Comparison of ENCODE assay signal across 31 cellular contexts in the genomic region with DNA sequence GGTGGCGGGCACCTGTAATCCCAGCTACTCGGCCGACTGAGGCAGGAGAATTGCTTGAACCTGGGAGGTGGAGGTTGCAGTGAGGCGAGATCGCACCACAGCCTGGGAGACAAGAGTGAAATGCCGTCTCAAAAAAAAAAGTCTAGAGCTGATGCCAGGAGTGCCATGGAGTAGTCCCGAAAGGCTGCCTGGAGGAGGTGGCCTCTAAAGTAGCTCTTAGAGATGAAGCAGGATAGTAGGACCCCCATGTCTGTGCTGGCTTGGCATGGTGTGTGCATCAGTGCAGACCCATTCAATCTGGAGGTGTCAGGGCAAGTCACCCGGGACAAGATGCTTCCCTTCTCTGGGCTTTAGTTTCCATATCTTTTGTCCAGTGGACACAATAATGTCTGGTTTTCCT. TPM values are rescaled to one million over a fixed set of nuclear protein-coding genes. Genes with fewer than 3 reads are reported as not detected.
"Had no signal": no experiment of that assay in that cellular context is flagged by ENCODE, and none has a peak within 500 bp of the region (broad histone marks: within the 10 kb centered on the region; RNA-seq: fewer than 3 reads in every experiment).

No MANE protein-coding gene starts in this region.

- ATAC-seq: foreskin keratinocyte; gastroesophageal sphincter; heart right ventricle; left colon; left ventricle myocardium superior; lower lobe of right lung; naive thymus-derived CD8-positive, alpha-beta T cell; sciatic nerve had no signal

- H3K27ac ChIP-seq: colonic mucosa, esophagus muscularis mucosa, foreskin keratinocyte, gastroesophageal sphincter, heart right ventricle, lower lobe of right lung, parathyroid adenoma, stomach, thyroid gland had no signal

- H3K4me1 ChIP-seq: esophagus muscularis mucosa, foreskin keratinocyte, gastroesophageal sphincter, lower lobe of right lung, parathyroid adenoma, thyroid gland had no signal

- H3K27me3 Mint-ChIP-seq: naive thymus-derived CD8-positive, alpha-beta T cell had no signal

- H3K4me2 ChIP-seq: smooth muscle cell had no signal

- H3K4me3 ChIP-seq: colonic mucosa, esophagus muscularis mucosa, gastroesophageal sphincter, heart right ventricle, lower lobe of right lung, smooth muscle cell, stomach, thyroid gland had no signal

- H3K27ac Mint-ChIP-seq: naive thymus-derived CD8-positive, alpha-beta T cell; progenitor cell of endocrine pancreas had no signal

- DNase-seq: colonic mucosa; dermis blood vessel endothelial cell; effector memory CD4-positive, alpha-beta T cell; foreskin keratinocyte; heart right ventricle; islet precursor cell; kidney glomerular epithelial cell; left colon; left ventricle myocardium superior; lower lobe of right lung; naive thymus-derived CD8-positive, alpha-beta T cell; stimulated activated CD4-positive, alpha-beta T cell treated with anti-CD3 and anti-CD28 coated beads, Interleukin-12 subunit alpha, Interleukin-12 subunit beta, amount 100 ng/mL, for 4 hours; stimulated activated CD4-positive, alpha-beta T cell treated with anti-CD3 and anti-CD28 coated beads, Interleukin-1b, Interleukin-23, amount 100 ng/mL, for 48 hours; stimulated activated CD4-positive, alpha-beta T cell treated with anti-CD3 and anti-CD28 coated beads, Interleukin-4, amount 100 ng/mL, for 1 hour; stimulated activated CD8-positive, alpha-beta memory T cell treated with anti-CD3 and anti-CD28 coated beads, Interleukin-4, amount 100 ng/mL, for 48 hours; stimulated activated naive CD4-positive, alpha-beta T cell treated with Interleukin-2 at 50 U/mL for 16 hours; stomach; thyroid gland; trophoblast cell had no signal

- H3K9ac ChIP-seq: parathyroid adenoma had no signal

- H2AFZ ChIP-seq: parathyroid adenoma had no signal

- H3K9me3 ChIP-seq: colonic mucosa, gastroesophageal sphincter, heart right ventricle, lower lobe of right lung, stomach, thyroid gland had no signal

- H3K9me3 Mint-ChIP-seq: naive thymus-derived CD8-positive, alpha-beta T cell; neural crest cell had no signal

- H3K79me2 ChIP-seq: parathyroid adenoma had no signal

- H3K36me3 ChIP-seq: colonic mucosa, esophagus muscularis mucosa, gastroesophageal sphincter, heart right ventricle, lower lobe of right lung, stomach, thyroid gland had no signal

- H3K4me1 Mint-ChIP-seq: neural crest cell had no signal

- H3K27me3 ChIP-seq: colonic mucosa, thyroid gland had no signal

- H3K4me3 Mint-ChIP-seq: naive thymus-derived CD8-positive, alpha-beta T cell; neural crest cell had no signal

RNA-seq across cellular contexts. Expression of a gene that starts 53.1 kb away (rescaled TPM):
- total RNA-seq: dermis blood vessel endothelial cell, endothelial cell of umbilical vein, fibroblast of lung, myocyte, osteoblast, smooth muscle cell, subcutaneous adipose tissue had no signal
- polyA plus RNA-seq: endothelial cell of umbilical vein; fibroblast of lung; naive thymus-derived CD8-positive, alpha-beta T cell; smooth muscle cell had no signal
